In genomic region chr7:92588561-92588960, GRCh38 we compare ENCODE assay signal across 8 cellular contexts. TPM values are rescaled to one million over a fixed set of nuclear protein-coding genes. Genes with fewer than 3 reads are reported as not detected.
A peak's percentile ranks its signal among the peaks of the same experiment; 100 is the strongest.
DNase-seq lines count a peak whose midpoint lies in the region; ATAC-seq and TF ChIP-seq lines count a peak whose summit lies in the region.

No MANE protein-coding gene starts in this region.

- H3K9me3 ChIP-seq in H9 (ENCODE audit: control insufficient read depth, low read depth, low read length) (no peaks in the 10 kb centered on the region), Panc1 (ENCODE audit: control insufficient read depth, insufficient read depth, low read depth, low read length) (no peaks in the 10 kb centered on the region), duodenal mucosa (ENCODE audit: control insufficient read depth in 1 of 2, low read length in 2 of 2) (no peaks in the 10 kb centered on the region), thyroid gland (no peaks in the 10 kb centered on the region)

- peak overlapping the region; percentile 85 to 96 for H3K4me3 Mint-ChIP-seq in H9

- no peak overlapping the region for H4K8ac ChIP-seq in H9 (replicated peaks; ENCODE audit: insufficient read length, low read depth, low read length)

- peak overlapping the region in 2 of 3 experiments; percentile 75 to 91; a peak in 3 of 7 replicates for H3K27ac Mint-ChIP-seq in H9

- no TSS peak for BruUV-seq in Panc1 (replicated peaks; lab: Mats Ljungman, UMichigan)

- no peaks in the 10 kb centered on the region for H3K9me3 Mint-ChIP-seq in H9

- H4K5ac ChIP-seq in H9 (ENCODE audit: insufficient read length, low read depth, low read length) = no peak overlapping the region

- POLR2A ChIA-PET in Panc1 (lab: Charles Lee) = no interaction called here

- no peak overlapping the region for H2BK20ac ChIP-seq in H9 (ENCODE audit: low read depth, low read length, poor library complexity, severe bottlenecking)

- no peak overlapping the region for H2BK15ac ChIP-seq in H9 (ENCODE audit: low read depth, low read length)

- H3K18ac ChIP-seq in H9 (ENCODE audit: insufficient read length, low read depth, low read length) = no peak overlapping the region

- H3K23me2 ChIP-seq in H9 (ENCODE audit: insufficient read length, low read depth, low read length, poor library complexity, severe bottlenecking) = peaks cover 9% of the 10 kb centered on the region

- no peak overlapping the region for H3K56ac ChIP-seq in H9 (ENCODE audit: insufficient read length, low read depth, low read length)

- H3K79me1 ChIP-seq in H9 (ENCODE audit: insufficient read depth, low read depth, low read length, poor library complexity, severe bottlenecking) = peaks cover 4% of the 10 kb centered on the region

- no CpG with 5 or more reads among the region's 9 CpGs for WGBS in H9 (ENCODE audit: extremely low coverage, insufficient read length, low lambda C conversion rate)
- 80 to 88% methylated on average over 9 of the region's 9 CpGs for WGBS in thyroid gland, 2 donors

- no peak overlapping the region for H2AFZ ChIP-seq in H9 (ENCODE audit: low read length)

- H4K91ac ChIP-seq in H9 (ENCODE audit: insufficient read length, low read depth, low read length) = no peak overlapping the region

- peak overlapping the region; percentile 68 for H3K4me2 ChIP-seq in H9 (ENCODE audit: insufficient read depth, insufficient read length, low read length)

- no peak overlapping the region for H3K14ac ChIP-seq in H9 (ENCODE audit: insufficient read depth, low read length)

- no peak overlapping the region for H2AK5ac ChIP-seq in H9 (ENCODE audit: insufficient read length, low read length)

- CTCF ChIA-PET in Panc1 (lab: Charles Lee) = no interaction called here

- no peak overlapping the region for H3K23ac ChIP-seq in H9 (ENCODE audit: insufficient read length, low read depth, low read length)

- H3K27me3 ChIP-seq in H9 (ENCODE audit: insufficient read depth, low read length) (no peaks in the 10 kb centered on the region; the same call in 1 of the 2 replicates), Panc1 (ENCODE audit: control insufficient read depth, insufficient read depth, low read length) (no peaks in the 10 kb centered on the region), duodenal mucosa (ENCODE audit: control insufficient read depth in 1 of 2, insufficient read depth in 2 of 2, low read length in 2 of 2) (no peaks in the 10 kb centered on the region), rectal smooth muscle tissue (ENCODE audit: control insufficient read depth, insufficient read depth, low read length) (no peaks in the 10 kb centered on the region), thyroid gland (no peaks in the 10 kb centered on the region)

- H2BK5ac ChIP-seq in H9 (ENCODE audit: insufficient read length, low read length) = no peak overlapping the region

- H2BK12ac ChIP-seq in H9 (ENCODE audit: insufficient read length, low read depth, low read length) = no peak overlapping the region

- H3K4me1 Mint-ChIP-seq in H9 = peaks cover 12 to 15% of the 10 kb centered on the region in 2 experiments

- TF ChIP-seq CTCF in H9 (conservative IDR thresholded peaks at IDR 0.05) (no peak), Panc1 (IDR thresholded peaks at IDR 0.05) (no peak), thyroid gland (IDR thresholded peaks at IDR 0.05) (no peak)

- ATAC-seq in Panc1 = no peak

- H3K4me1 ChIP-seq in H9 (ENCODE audit: insufficient read depth, low read length) (peaks cover 3% of the 10 kb centered on the region; the same call in 1 of the 2 replicates), Panc1 (ENCODE audit: control insufficient read depth, insufficient read depth, low read length) (peaks cover 37% of the 10 kb centered on the region), duodenal mucosa (ENCODE audit: control insufficient read depth in 1 of 2, insufficient read depth in 2 of 2, low read length in 2 of 2) (peaks cover 23 to 28% of the 10 kb centered on the region in 2 donors), rectal smooth muscle tissue (ENCODE audit: control insufficient read depth, insufficient read depth, low read length) (peaks cover 8% of the 10 kb centered on the region), thyroid gland (peaks cover 25 to 30% of the 10 kb centered on the region in 2 donors)

- peaks cover 6% of the 10 kb centered on the region; the same call in 1 of the 2 replicates for H3K36me3 ChIP-seq in Panc1 (ENCODE audit: control insufficient read depth, insufficient read depth, low read length)
- H3K36me3 ChIP-seq in duodenal mucosa (ENCODE audit: control insufficient read depth in 1 of 2, insufficient read depth in 2 of 2, low read length in 2 of 2) = no peaks in the 10 kb centered on the region
- no peaks in the 10 kb centered on the region for H3K36me3 ChIP-seq in rectal smooth muscle tissue (ENCODE audit: control insufficient read depth, insufficient read depth, low read length)
- H3K36me3 ChIP-seq in thyroid gland = no peaks in the 10 kb centered on the region

- no peak overlapping the region for H3K4ac ChIP-seq in H9 (ENCODE audit: low read depth, low read length)

- intact Hi-C loops in Panc1 (cut with micrococcal nuclease; ENCODE audit: unreplicated experiment) (no loop called here), thyroid gland (cut with DNase I) (no loop called here)

- H3K27ac ChIP-seq in H9 (ENCODE audit: insufficient read length, low read depth, low read length) (no peak overlapping the region), Panc1 (ENCODE audit: low read length) (no peak overlapping the region; the same call in 1 of the 2 replicates), duodenal mucosa (ENCODE audit: low read depth, low read length) (no peak overlapping the region), rectal smooth muscle tissue (ENCODE audit: low read depth, low read length) (no peak overlapping the region), thyroid gland (no peak overlapping the region)

- H3K4me3 ChIP-seq in Panc1 (ENCODE audit: low read depth in 2 of 2, low read length in 2 of 2) (peak overlapping the region; percentile 76 to 95), duodenal mucosa (ENCODE audit: low read depth in 1 of 2, low read length in 2 of 2) (peak overlapping the region; percentile 96 to 97), rectal smooth muscle tissue (ENCODE audit: low read length) (peak overlapping the region; percentile 98), thyroid gland (replicated peaks in 1 of 3) (no peak overlapping the region)

- H3K79me2 ChIP-seq in H9 (ENCODE audit: insufficient read depth, low read length) = peaks cover 48% of the 10 kb centered on the region

- H3K27me3 Mint-ChIP-seq in H9 (ENCODE audit: low read depth) = peaks cover 26% of the 10 kb centered on the region

- H3T11ph ChIP-seq in H9 (ENCODE audit: low read length) = no peak overlapping the region

- H3K9ac ChIP-seq in H9 (ENCODE audit: extremely low read depth, insufficient read length, low read length) (peak overlapping the region; percentile 85), duodenal mucosa (ENCODE audit: low read depth in 1 of 2, low read length in 2 of 2) (peak overlapping the region in 1 of 2 donors; percentile 92), rectal smooth muscle tissue (ENCODE audit: low read length) (no peak overlapping the region)

- peaks cover 15 to 22% (median 20%) of the 10 kb centered on the region in 3 experiments; a peak in 6 of 7 replicates for H3K36me3 Mint-ChIP-seq in H9 (ENCODE audit: insufficient read depth in 1 of 3, low read depth in 3 of 3)

- DNase-seq in H9 (no peak), Panc1 (ENCODE audit: low read depth, low spot score) (no peak), thyroid gland (no peak), anterior cingulate cortex (lab: John Stamatoyannopoulos, UW) (no peak)
- no peak for DNase-seq in effector CD4-positive, alpha-beta T cell
- no peak for DNase-seq in effector CD8-positive, alpha-beta T cell (lab: John Stamatoyannopoulos, UW)

- no peaks in the 10 kb centered on the region for H4K20me1 ChIP-seq in H9 (ENCODE audit: control insufficient read depth, insufficient read depth, insufficient read length)

- in situ Hi-C loops in Panc1 (cut with HindIII; ENCODE audit: low pct_unique_long_range_greater_than_20kb, low sequenced_read_pairs) = no loop called here

- TF ChIP-seq POLR2A in thyroid gland (IDR thresholded peaks at IDR 0.05) = no peak

- H2BK120ac ChIP-seq in H9 (ENCODE audit: low read depth, low read length, poor library complexity, severe bottlenecking) = no peak overlapping the region

RNA-seq across cellular contexts. Expression of gene FAM133B, which starts 1.6 kb away (rescaled TPM):
- 39.2 and 41.2 TPM in 2 replicates for total RNA-seq in H9 (2021)
- 27.7 TPM for total RNA-seq in Panc1 (2021; ENCODE audit: unreplicated experiment)
- 20.2 TPM for polyA plus RNA-seq in Panc1 (2012; ENCODE audit: insufficient read length)
- 10 to 100 TPM; 28.5 to 33.4 (median 30.4) TPM for total RNA-seq in thyroid gland

RNA-seq across cellular contexts. Expression of gene RBM48, which starts 60.0 kb away (rescaled TPM):
- total RNA-seq in H9 (2021) = 12.5 and 12.6 TPM in 2 replicates
- 10.1 TPM for total RNA-seq in Panc1 (2021; ENCODE audit: unreplicated experiment)
- 3.9 TPM for polyA plus RNA-seq in Panc1 (2012; ENCODE audit: insufficient read length)
- 10 to 100 TPM; 12.7 to 23.8 (median 14.8) TPM for total RNA-seq in thyroid gland

Comparison
In these comparisons a context has a peak if more than half of its experiments do, and no peak if none do; other contexts are left out.
1. H3K4me3 ChIP-seq: peak in Panc1 (2 of 2), duodenal mucosa (2 of 2) and rectal smooth muscle tissue (single experiment); none in thyroid gland (0 of 3).